8 cellular contexts compared by ENCODE assay signal in the genomic region with DNA sequence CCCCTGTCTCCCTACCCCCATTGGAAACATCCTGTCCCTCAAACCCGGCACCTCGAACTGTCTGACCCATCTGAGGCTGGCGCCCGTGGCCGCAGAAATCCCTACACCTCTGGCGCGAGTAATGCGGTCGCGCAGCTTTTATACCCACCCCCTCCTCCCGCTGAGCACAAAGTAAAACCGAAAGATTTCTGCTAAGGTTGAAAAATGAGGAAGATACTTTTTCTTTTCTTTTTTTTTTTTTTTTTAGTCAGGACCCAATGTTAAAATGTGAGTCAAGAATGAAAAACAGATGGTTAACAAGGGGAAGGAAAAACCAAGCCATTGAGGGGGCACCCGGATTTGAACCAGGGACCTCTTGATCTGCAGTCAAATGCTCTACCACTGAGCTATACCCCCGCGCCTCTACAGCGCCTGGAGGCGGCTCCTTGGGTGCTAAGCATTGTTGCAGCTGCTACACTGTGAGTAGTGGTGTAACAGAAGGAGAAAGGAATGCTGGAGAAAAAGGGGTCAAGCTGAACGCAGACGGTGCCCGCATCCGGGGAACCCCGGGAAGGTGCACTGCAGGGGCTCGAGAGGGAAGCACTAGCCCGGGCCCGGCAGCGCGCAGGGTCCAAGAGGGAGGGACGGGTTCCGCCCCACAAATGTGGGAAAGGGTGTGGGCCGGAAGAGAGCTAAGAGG. TPM values are rescaled to one million over a fixed set of nuclear protein-coding genes. Genes with fewer than 3 reads are reported as not detected.
DNase-seq lines count a peak whose midpoint lies in the region; ATAC-seq and TF ChIP-seq lines count a peak whose summit lies in the region.

No MANE protein-coding gene starts in this region.

- H3K9me3 ChIP-seq in Peyer's patch (no peaks in the 10 kb centered on the region), esophagus squamous epithelium (no peaks in the 10 kb centered on the region)

- TF ChIP-seq POLR2A in Peyer's patch (IDR thresholded peaks at IDR 0.05) = peak in 1 of 2 donors; percentile 36
- peak in 2 of 4 donors; percentile 25 to 41 for TF ChIP-seq POLR2A in esophagus squamous epithelium (IDR thresholded peaks at IDR 0.05)

- peak; percentile 88 for DNase-seq in DMS53 (lab: John Stamatoyannopoulos, UW)
- DNase-seq in KG1 (lab: John Stamatoyannopoulos, UW) = peak; percentile 92
- peak; percentile 87 to 96 (median 94) for DNase-seq in Peyer's patch
- DNase-seq in activated T-helper 1 cell treated with Interleukin-2 at 50 U/mL for 16 hours (ENCODE audit: low read depth) = peak; percentile 77
- DNase-seq in esophagus squamous epithelium (lab: John Stamatoyannopoulos, UW) = peak; percentile 45
- peak; percentile 87 for DNase-seq in naive B cell

- H3K36me3 Mint-ChIP-seq in naive B cell = peaks cover 0 to 5% of the 10 kb centered on the region in 2 donors
- peaks cover 6% of the 10 kb centered on the region for H3K36me3 Mint-ChIP-seq in stimulated activated memory B cell treated with anti-CD40 and anti-IgM and Interleukin-4, amounts not matched to agents 10 μg/mL and 1 μg/mL and 100 μg/mL, for 72 hours

- peaks cover 65 to 75% (median 70%) of the 10 kb centered on the region in 3 donors for H3K4me1 Mint-ChIP-seq in naive B cell
- peaks cover 65% of the 10 kb centered on the region for H3K4me1 Mint-ChIP-seq in stimulated activated memory B cell treated with anti-CD40 and anti-IgM and Interleukin-4, amounts not matched to agents 10 μg/mL and 1 μg/mL and 100 μg/mL, for 72 hours

- intact Hi-C loops in esophagus squamous epithelium (cut with DNase I) = no loop called here

- peaks cover 0 to 39% (median 27%) of the 10 kb centered on the region in 4 donors for H3K4me1 ChIP-seq in Peyer's patch
- peaks cover 42 to 55% (median 45%) of the 10 kb centered on the region in 3 donors for H3K4me1 ChIP-seq in esophagus squamous epithelium

- WGBS in esophagus squamous epithelium, 2 donors = 0 to 1% methylated on average over 29 of the region's 30 CpGs

- peak overlapping the region; percentile 97 to 100 (median 99) for H3K4me3 Mint-ChIP-seq in naive B cell
- peak overlapping the region; percentile 93 for H3K4me3 Mint-ChIP-seq in stimulated activated memory B cell treated with anti-CD40 and anti-IgM and Interleukin-4, amounts not matched to agents 10 μg/mL and 1 μg/mL and 100 μg/mL, for 72 hours

- H3K4me3 ChIP-seq in Peyer's patch = peak overlapping the region; percentile 77 to 95 (median 89)
- H3K4me3 ChIP-seq in esophagus squamous epithelium = peak overlapping the region; percentile 79 to 98 (median 87)

- H3K27ac ChIP-seq in Peyer's patch (peak overlapping the region; percentile 89 to 99 (median 98)), esophagus squamous epithelium (peak overlapping the region; percentile 97 to 99 (median 98))

- ATAC-seq in GM21529 (IDR thresholded peaks at IDR 0.05; ENCODE audit: unreplicated experiment) (peak; percentile 38), naive B cell (ENCODE audit: low read depth in 2 of 2) (peak; percentile 60 to 62)
- ATAC-seq in stimulated activated memory B cell treated with anti-CD40 and anti-IgM and Interleukin-4, amounts not matched to agents 10 μg/mL and 1 μg/mL and 100 μg/mL, for 72 hours = peak; percentile 74

- peaks cover 0 to 3% (median 0%) of the 10 kb centered on the region in 7 donors for H3K9me3 Mint-ChIP-seq in naive B cell
- H3K9me3 Mint-ChIP-seq in stimulated activated memory B cell treated with anti-CD40 and anti-IgM and Interleukin-4, amounts not matched to agents 10 μg/mL and 1 μg/mL and 100 μg/mL, for 72 hours = no peaks in the 10 kb centered on the region

- H3K36me3 ChIP-seq in Peyer's patch = no peaks in the 10 kb centered on the region
- H3K36me3 ChIP-seq in esophagus squamous epithelium = no peaks in the 10 kb centered on the region

- no peaks in the 10 kb centered on the region for H3K27me3 Mint-ChIP-seq in naive B cell
- no peaks in the 10 kb centered on the region for H3K27me3 Mint-ChIP-seq in stimulated activated memory B cell treated with anti-CD40 and anti-IgM and Interleukin-4, amounts not matched to agents 10 μg/mL and 1 μg/mL and 100 μg/mL, for 72 hours

- H3K27me3 ChIP-seq in Peyer's patch = no peaks in the 10 kb centered on the region
- H3K27me3 ChIP-seq in esophagus squamous epithelium = no peaks in the 10 kb centered on the region

- peak overlapping the region; percentile 93 to 100 (median 98) for H3K27ac Mint-ChIP-seq in naive B cell
- peak overlapping the region; percentile 87 for H3K27ac Mint-ChIP-seq in stimulated activated memory B cell treated with anti-CD40 and anti-IgM and Interleukin-4, amounts not matched to agents 10 μg/mL and 1 μg/mL and 100 μg/mL, for 72 hours

- peak in 2 of 6 experiments; percentile 13 to 22 for TF ChIP-seq CTCF in Peyer's patch (IDR thresholded peaks at IDR 0.05)
- TF ChIP-seq CTCF in esophagus squamous epithelium (IDR thresholded peaks at IDR 0.05) = peak in 3 of 6 experiments; percentile 4 to 20 (median 8)

RNA-seq across cellular contexts. Expression of a gene that starts 0.8 kb away (rescaled TPM):
- total RNA-seq in Peyer's patch (100 to 1,000 TPM; 166 to 654 (median 590) TPM), esophagus squamous epithelium (10 to 100 TPM; 44.3 to 66.0 (median 51.9) TPM)
- polyA plus RNA-seq in naive B cell (ENCODE audit: low read depth in 6 of 6) = 10 to 100 TPM; 28.4 to 47.4 (median 41.8) TPM

RNA-seq across cellular contexts. Expression of a gene that starts 15.6 kb away (rescaled TPM):
- total RNA-seq in Peyer's patch (1,000 to 10,000 TPM in 1 of 4 donors, 100 to 1,000 TPM in 3; 347 to 1,233 (median 540) TPM), esophagus squamous epithelium (1,000 to 10,000 TPM in 3 of 4 donors, 100 to 1,000 TPM in 1; 998 to 2,109 (median 1,205) TPM)
- 1,000 to 10,000 TPM in 5 of 6 donors, 100 to 1,000 TPM in 1; 798 to 1,720 (median 1,485) TPM for polyA plus RNA-seq in naive B cell (ENCODE audit: low read depth in 6 of 6)

RNA-seq across cellular contexts. Expression of a gene that starts 44.0 kb away (rescaled TPM):
- total RNA-seq in Peyer's patch (100 to 1,000 TPM in 1 of 4 donors, 10 to 100 TPM in 3; 49.4 to 106 (median 56.5) TPM), esophagus squamous epithelium (10 to 100 TPM in 3 of 4 donors, 1 to 10 TPM in 1; 9.4 to 25.9 (median 16.8) TPM)
- 10 to 100 TPM in 4 of 6 donors, 1 to 10 TPM in 2; 9.2 to 13.4 (median 11.5) TPM for polyA plus RNA-seq in naive B cell (ENCODE audit: low read depth in 6 of 6)

Comparison
In these comparisons a context has a peak if more than half of its experiments do, and no peak if none do; other contexts are left out.
1. Peak in every context shown above with its lines: DNase-seq, ATAC-seq, H3K4me3 ChIP-seq and H3K27ac ChIP-seq.